In the genomic region with DNA sequence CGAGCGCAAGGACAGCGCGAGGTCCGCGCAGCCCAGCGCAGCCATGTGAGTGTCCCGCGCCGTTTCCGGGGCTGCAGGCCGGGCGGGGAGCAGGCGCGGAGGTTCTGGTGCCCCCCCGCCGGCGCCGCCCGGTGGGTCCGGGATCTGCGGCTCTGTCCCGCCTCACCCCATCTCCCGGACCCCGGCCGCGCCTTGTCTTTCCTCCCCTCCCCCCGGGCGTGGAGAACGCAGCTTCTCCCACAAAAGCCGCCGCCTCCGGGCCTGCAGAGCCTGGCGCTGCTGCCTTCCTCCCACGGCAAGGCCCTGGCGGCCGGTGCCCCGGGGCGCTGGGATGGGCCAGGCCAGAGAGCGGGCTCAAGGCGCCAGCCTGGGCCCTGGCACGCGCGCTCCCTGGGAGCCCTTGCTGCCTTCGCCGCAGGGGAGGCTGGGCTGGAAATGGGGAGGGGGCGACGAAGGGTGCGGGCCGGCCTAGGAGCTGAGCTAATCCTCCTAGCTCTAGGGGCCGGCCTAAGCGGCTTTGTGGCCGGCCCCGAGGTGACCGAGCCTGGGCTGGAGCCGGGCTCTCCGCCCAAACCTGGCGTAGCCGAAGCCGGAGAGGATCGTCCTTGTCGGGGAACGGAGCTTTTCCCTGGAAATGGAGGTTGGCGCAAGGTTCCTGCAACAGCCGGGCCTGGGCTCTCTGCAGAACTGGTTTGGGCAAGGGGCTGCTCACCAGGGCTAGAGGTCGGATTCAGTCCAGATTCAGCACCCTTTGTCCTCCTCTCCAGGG, we compare ENCODE assay signal across 8 cellular contexts. TPM values are rescaled to one million over a fixed set of nuclear protein-coding genes. Genes with fewer than 3 reads are reported as not detected.
A peak's percentile ranks its signal among the peaks of the same experiment; 100 is the strongest.
DNase-seq lines count a peak whose midpoint lies in the region; ATAC-seq and TF ChIP-seq lines count a peak whose summit lies in the region.

No MANE protein-coding gene starts in this region.

- H3K4ac ChIP-seq in neuronal stem cell (ENCODE audit: low read length) = no peak overlapping the region

- H3K18ac ChIP-seq in neuronal stem cell (ENCODE audit: low read length) = peak overlapping the region; percentile 94

- H3K4me1 ChIP-seq in neuronal stem cell (ENCODE audit: control insufficient read depth in 2 of 2, insufficient read depth in 1 of 2, low read depth in 1 of 2, low read length in 2 of 2) = peaks cover 17 to 20% of the 10 kb centered on the region in 2 donors

- H4K91ac ChIP-seq in neuronal stem cell (ENCODE audit: low read depth, low read length, poor library complexity) = no peak overlapping the region

- peak; percentile 73 for DNase-seq in GM03348 (ENCODE audit: low spot score)
- peak; percentile 64 for DNase-seq in HuH-7.5 (ENCODE audit: low spot score)
- peak; percentile 72 for DNase-seq in activated CD8-positive, alpha-beta memory T cell treated with anti-CD3 and anti-CD28 coated beads, Interleukin-2, amount 50 U/mL, for 48 hours
- DNase-seq in fibroblast of pulmonary artery (ENCODE audit: low read depth) = peak; percentile 44
- DNase-seq in neuronal stem cell (ENCODE audit: low spot score) = no peak
- DNase-seq in NCI-H526 treated with DMSO at 0.1 percent for 48 hours (lab: John Stamatoyannopoulos, UW) = no peak
- no peak for DNase-seq in mucosa of gallbladder (ENCODE audit: low spot score)

- H3K27me3 ChIP-seq in neuronal stem cell (ENCODE audit: control insufficient read depth in 3 of 3, insufficient read depth in 3 of 3, low read depth in 1 of 3, low read length in 3 of 3) = peaks cover 4 to 55% (median 15%) of the 10 kb centered on the region in 3 experiments

- peak overlapping the region; percentile 88 for H3K9ac ChIP-seq in neuronal stem cell (ENCODE audit: low read depth, low read length, poor library complexity)

- H2BK15ac ChIP-seq in neuronal stem cell (ENCODE audit: low read length) = no peak overlapping the region

- H3K27ac ChIP-seq in neuronal stem cell (replicated peaks; ENCODE audit: low read length) = no peak overlapping the region

- H2AK5ac ChIP-seq in neuronal stem cell (ENCODE audit: low read depth, low read length) = peak overlapping the region; percentile 73

- H3K4me3 ChIP-seq in fibroblast of pulmonary artery (replicated peaks; ENCODE audit: low read depth, low read length) (peak overlapping the region; percentile 70), neuronal stem cell (ENCODE audit: low read length in 2 of 2) (peak overlapping the region; percentile 89 to 96)

- H3K4me2 ChIP-seq in neuronal stem cell (ENCODE audit: insufficient read depth, low read length, poor library complexity, severe bottlenecking) = peak overlapping the region; percentile 97

- TF ChIP-seq CTCF in fibroblast of pulmonary artery (IDR thresholded peaks at IDR 0.05; ENCODE audit: low read length, missing control alignments) = no peak

- H3K36me3 ChIP-seq in neuronal stem cell (replicated peaks in 1 of 2; ENCODE audit: control insufficient read depth in 2 of 2, insufficient read depth in 2 of 2, low read length in 2 of 2) = peaks cover 0 to 4% of the 10 kb centered on the region in 2 donors

- H2AFZ ChIP-seq in neuronal stem cell (ENCODE audit: low read length) = peak overlapping the region; percentile 96

- peak overlapping the region; percentile 89 for H3K23ac ChIP-seq in neuronal stem cell (ENCODE audit: low read depth, low read length, poor library complexity)

- peak overlapping the region; percentile 79 for H2BK5ac ChIP-seq in neuronal stem cell (ENCODE audit: low read length)

- H3K9me3 ChIP-seq in neuronal stem cell (replicated peaks in 1 of 2; ENCODE audit: control insufficient read depth in 2 of 2, insufficient read depth in 1 of 2, low read depth in 1 of 2, low read length in 2 of 2) = no peaks in the 10 kb centered on the region

- peaks cover 2% of the 10 kb centered on the region for H3K79me1 ChIP-seq in neuronal stem cell (ENCODE audit: low read depth, low read length)

- ATAC-seq in GM19467 (IDR thresholded peaks at IDR 0.05; ENCODE audit: unreplicated experiment) = no peak

- peak overlapping the region; percentile 91 for H3K14ac ChIP-seq in neuronal stem cell (ENCODE audit: low read length)

- no peak overlapping the region for H4K8ac ChIP-seq in neuronal stem cell (ENCODE audit: low read depth, low read length)

- no peak overlapping the region for H2BK120ac ChIP-seq in neuronal stem cell (ENCODE audit: low read depth, low read length)

- WGBS in neuronal stem cell (ENCODE audit: extremely low coverage in 2 of 2, insufficient read length in 2 of 2, insufficient replicate concordance in 1 of 2), 2 donors = no CpG with 5 or more reads among the region's 66 CpGs

- H2BK12ac ChIP-seq in neuronal stem cell (ENCODE audit: low read length) = no peak overlapping the region

RNA-seq across cellular contexts. Expression of a gene that starts 0.4 kb away (rescaled TPM):
- 23.0 TPM for polyA plus RNA-seq in neuronal stem cell (2013, experiment 1 of 2)
- polyA plus RNA-seq in neuronal stem cell (2013, experiment 2 of 2) = 23.4 TPM
- total RNA-seq in mucosa of gallbladder = 70.6 TPM

RNA-seq across cellular contexts. Expression of a gene that starts 33.3 kb away (rescaled TPM):
- 40.2 TPM for polyA plus RNA-seq in neuronal stem cell (2013, experiment 1 of 2)
- 39.4 TPM for polyA plus RNA-seq in neuronal stem cell (2013, experiment 2 of 2)
- 39.8 TPM for total RNA-seq in mucosa of gallbladder

RNA-seq across cellular contexts. Expression of a gene that starts 45.7 kb away (rescaled TPM):
- polyA plus RNA-seq in neuronal stem cell (2013, experiment 1 of 2) = not detected
- polyA plus RNA-seq in neuronal stem cell (2013, experiment 2 of 2) = not detected
- not detected for total RNA-seq in mucosa of gallbladder

RNA-seq across cellular contexts. Expression of a gene that starts 48.1 kb away (rescaled TPM):
- polyA plus RNA-seq in neuronal stem cell (2013, experiment 1 of 2) = 20.8 TPM
- polyA plus RNA-seq in neuronal stem cell (2013, experiment 2 of 2) = 20.9 TPM
- total RNA-seq in mucosa of gallbladder = 106 TPM

Comparison
In these comparisons a context has a peak if more than half of its experiments do, and no peak if none do; other contexts are left out.
1. DNase-seq: peak in GM03348 (single experiment), HuH-7.5 (single experiment), activated CD8-positive, alpha-beta memory T cell treated with anti-CD3 and anti-CD28 coated beads, Interleukin-2, amount 50 U/mL, for 48 hours (single experiment) and fibroblast of pulmonary artery (single experiment); none in neuronal stem cell (single experiment), NCI-H526 treated with DMSO at 0.1 percent for 48 hours (single experiment) and mucosa of gallbladder (single experiment).